ENCODE assay signal across 9 cellular contexts in the genomic region with DNA sequence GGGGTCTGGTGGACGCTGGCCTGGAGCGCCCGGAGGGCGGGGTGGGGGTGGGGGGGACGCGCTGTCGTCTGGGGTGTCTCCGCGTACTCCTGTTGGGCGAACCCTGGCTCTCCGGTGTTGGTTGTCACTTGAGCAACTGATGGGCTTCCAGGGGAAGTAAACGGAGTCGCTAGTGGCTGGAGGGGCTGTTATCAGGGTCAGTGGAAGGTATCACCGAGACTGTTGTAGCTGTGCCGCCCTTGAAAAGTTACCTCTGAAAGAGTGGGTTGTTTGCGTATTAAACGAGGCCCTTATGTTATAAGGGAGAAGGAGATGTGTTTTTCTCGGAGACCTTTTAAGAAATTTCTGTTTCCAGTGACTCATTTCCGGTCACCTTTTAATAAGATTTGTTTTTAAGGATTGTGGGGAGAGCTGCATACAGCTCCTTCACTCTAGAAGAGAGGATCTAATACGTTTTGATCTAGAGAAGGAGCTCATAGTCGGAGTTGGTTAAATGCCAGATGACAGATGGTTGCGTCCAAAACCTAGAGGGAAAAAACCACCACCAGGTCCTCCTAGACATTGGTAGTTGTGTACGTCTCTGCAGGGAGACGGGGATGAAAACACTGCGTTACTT. TPM values are rescaled to one million over a fixed set of nuclear protein-coding genes. Genes with fewer than 3 reads are reported as not detected.
DNase-seq lines count a peak whose midpoint lies in the region; ATAC-seq and TF ChIP-seq lines count a peak whose summit lies in the region.
"Had no signal": no experiment of that assay in that cellular context is flagged by ENCODE, and none has a peak within 500 bp of the region (broad histone marks: within the 10 kb centered on the region; RNA-seq: fewer than 3 reads in every experiment).

No MANE protein-coding gene starts in this region.

- intact Hi-C loops in Panc1 (cut with micrococcal nuclease; ENCODE audit: unreplicated experiment), result no loop called here

- no TSS peak for BruUV-seq in Panc1 (replicated peaks; lab: Mats Ljungman, UMichigan)

- H3K4me3 ChIP-seq in Panc1 (ENCODE audit: low read depth in 2 of 2, low read length in 2 of 2), result peak overlapping the region; percentile 36 to 37
- H3K4me3 ChIP-seq in fibroblast of the aortic adventitia (ENCODE audit: low read depth, low read length), result peak overlapping the region; percentile 55
- H3K4me3 ChIP-seq in retinal pigment epithelial cell (ENCODE audit: low read length), result peak overlapping the region; percentile 65

- H3K27me3 ChIP-seq in Panc1 (ENCODE audit: control insufficient read depth, insufficient read depth, low read length), result peaks cover 50% of the 10 kb centered on the region

- no peak for TF ChIP-seq CTCF in Panc1 (IDR thresholded peaks at IDR 0.05)
- no peak for TF ChIP-seq CTCF in fibroblast of the aortic adventitia (IDR thresholded peaks at IDR 0.05; ENCODE audit: insufficient read depth, low read length)
- TF ChIP-seq CTCF in retinal pigment epithelial cell (conservative IDR thresholded peaks at IDR 0.05; ENCODE audit: low read depth, low read length), result no peak

- POLR2A ChIA-PET in Panc1 (lab: Charles Lee), result no interaction called here

- H3K9me3 ChIP-seq in Panc1 (ENCODE audit: control insufficient read depth, insufficient read depth, low read depth, low read length), result no peaks in the 10 kb centered on the region
- H3K9me3 ChIP-seq: neutrophil had no signal

- DNase-seq in G401 (ENCODE audit: low spot score), result peak; percentile 9
- no peak for DNase-seq in Panc1 (ENCODE audit: low read depth, low spot score)
- peak; percentile 15 for DNase-seq in fibroblast of the aortic adventitia (ENCODE audit: low read depth)
- DNase-seq in retinal pigment epithelial cell (ENCODE audit: low read depth), result no peak
- no peak for DNase-seq in SIG-M5 treated with dmso at 0.1 percent for 504 hours (lab: John Stamatoyannopoulos, UW; ENCODE audit: unreplicated experiment)
- no peak for DNase-seq in T1000 (lab: John Stamatoyannopoulos, UW)
- no peak for DNase-seq in SKM-1 treated with dmso at 0.1 percent for 144 hours (lab: John Stamatoyannopoulos, UW; ENCODE audit: unreplicated experiment)

- in situ Hi-C loops in G401 (cut with HindIII; ENCODE audit: low sequenced_read_pairs), result no loop called here
- in situ Hi-C loops in Panc1 (cut with HindIII; ENCODE audit: low pct_unique_long_range_greater_than_20kb, low sequenced_read_pairs), result no loop called here

- no peak overlapping the region for H3K27ac ChIP-seq in Panc1 (ENCODE audit: low read length)
- H3K27ac ChIP-seq: neutrophil had no signal

- CTCF ChIA-PET in Panc1 (lab: Charles Lee), result no interaction called here

- ATAC-seq in Panc1 (peak; percentile 55), GM21367 (IDR thresholded peaks at IDR 0.05; ENCODE audit: unreplicated experiment) (no peak)

- no peaks in the 10 kb centered on the region for H3K36me3 ChIP-seq in Panc1 (ENCODE audit: control insufficient read depth, insufficient read depth, low read length)
- H3K36me3 ChIP-seq: neutrophil had no signal

- H3K4me1 ChIP-seq in Panc1 (ENCODE audit: control insufficient read depth, insufficient read depth, low read length), result no peaks in the 10 kb centered on the region

RNA-seq across cellular contexts. Expression of gene DBX2, which starts 0.7 kb away (rescaled TPM):
- not detected in 2 replicates for total RNA-seq in G401 (2014; rRNA removed; shearing (Covaris generic))
- total RNA-seq in Panc1 (2021; ENCODE audit: unreplicated experiment) (not detected), fibroblast of the aortic adventitia (ENCODE audit: low replicate concordance) (0.08 and 0.72 TPM in 2 replicates)
- not detected for polyA plus RNA-seq in Panc1 (2012; ENCODE audit: insufficient read length)

Comparison
In these comparisons a context has a peak if more than half of its experiments do, and no peak if none do; other contexts are left out.
1. DNase-seq: peak in G401 (single experiment) and fibroblast of the aortic adventitia (single experiment); none in Panc1 (single experiment), retinal pigment epithelial cell (single experiment), SIG-M5 treated with dmso at 0.1 percent for 504 hours (single experiment), T1000 (single experiment) and SKM-1 treated with dmso at 0.1 percent for 144 hours (single experiment).
2. Peak in every context shown above with its lines, with median percentiles within 50 percentile points of each other: H3K4me3 ChIP-seq.